ENCODE assay signal across 22 cellular contexts in genomic region chr3:122586918-122587317, GRCh38. TPM values are rescaled to one million over a fixed set of nuclear protein-coding genes. Genes with fewer than 3 reads are reported as not detected.
DNase-seq lines count a peak whose midpoint lies in the region; ATAC-seq and TF ChIP-seq lines count a peak whose summit lies in the region.
"Had no signal": no experiment of that assay in that cellular context is flagged by ENCODE, and none has a peak within 500 bp of the region (broad histone marks: within the 10 kb centered on the region; RNA-seq: fewer than 3 reads in every experiment).

No MANE protein-coding gene starts in this region.

- peak overlapping the region in 1 of 2 donors; percentile 62 for H3K27ac Mint-ChIP-seq in stimulated activated naive CD8-positive, alpha-beta T cell treated with anti-CD3 and anti-CD28 coated beads, Interleukin-15, amount 100 ng/mL, for 72 hours
- peak overlapping the region; percentile 26; the same call in 1 of the 2 replicates for H3K27ac Mint-ChIP-seq in WTC11
- H3K27ac Mint-ChIP-seq in stimulated activated naive CD8-positive, alpha-beta T cell treated with anti-CD3 and anti-CD28 coated beads, Interleukin-15, Interleukin-2, amounts not matched to agents 100 ng/mL and 50 ng/mL, for 24 hours: peak overlapping the region; percentile 86
- H3K27ac Mint-ChIP-seq: CD14-positive monocyte had no signal

- CTCF ChIA-PET in WTC11 (lab: Charles Lee): no interaction called here

- POLR2A ChIA-PET in WTC11 (lab: Charles Lee): no interaction called here

- H3K36me3 Mint-ChIP-seq in WTC11: peaks cover 20% of the 10 kb centered on the region
- H3K36me3 Mint-ChIP-seq in stimulated activated naive CD8-positive, alpha-beta T cell treated with anti-CD3 and anti-CD28 coated beads, Interleukin-15, Interleukin-2, amounts not matched to agents 100 ng/mL and 50 ng/mL, for 24 hours (ENCODE audit: low read depth): peaks cover 54% of the 10 kb centered on the region

- peak; percentile 52 for ATAC-seq in stimulated activated naive CD8-positive, alpha-beta T cell treated with anti-CD3 and anti-CD28 coated beads, Interleukin-15, Interleukin-2, amounts not matched to agents 100 U/mL and 50 U/mL, for 24 hours
- ATAC-seq in stimulated activated naive CD8-positive, alpha-beta T cell treated with anti-CD3 and anti-CD28 coated beads, Interleukin-15, amount 100 ng/mL, for 72 hours: no peak
- no peak for ATAC-seq in WTC11

- H3K27me3 Mint-ChIP-seq in stimulated activated naive CD8-positive, alpha-beta T cell treated with anti-CD3 and anti-CD28 coated beads, Interleukin-15, amount 100 ng/mL, for 72 hours: no peaks in the 10 kb centered on the region
- no peaks in the 10 kb centered on the region for H3K27me3 Mint-ChIP-seq in WTC11 (ENCODE audit: low read depth)
- H3K27me3 Mint-ChIP-seq in stimulated activated naive CD8-positive, alpha-beta T cell treated with anti-CD3 and anti-CD28 coated beads, Interleukin-15, Interleukin-2, amounts not matched to agents 100 ng/mL and 50 ng/mL, for 24 hours: no peaks in the 10 kb centered on the region

- H3K9me3 Mint-ChIP-seq in stimulated activated naive CD8-positive, alpha-beta T cell treated with anti-CD3 and anti-CD28 coated beads, Interleukin-15, amount 100 ng/mL, for 72 hours: peaks cover 8 to 20% of the 10 kb centered on the region in 2 donors
- peaks cover 34% of the 10 kb centered on the region for H3K9me3 Mint-ChIP-seq in WTC11
- peaks cover 9% of the 10 kb centered on the region for H3K9me3 Mint-ChIP-seq in stimulated activated naive CD8-positive, alpha-beta T cell treated with anti-CD3 and anti-CD28 coated beads, Interleukin-15, Interleukin-2, amounts not matched to agents 100 ng/mL and 50 ng/mL, for 24 hours

- intact Hi-C loops in head of caudate nucleus (cut with DNase I): no loop called here

- DNase-seq in stimulated activated naive CD8-positive, alpha-beta T cell treated with anti-CD3 and anti-CD28 coated beads, Interleukin-15, Interleukin-2, amounts not matched to agents 100 U/mL and 50 U/mL, for 24 hours: no peak
- DNase-seq in stimulated activated naive CD8-positive, alpha-beta T cell treated with anti-CD3 and anti-CD28 coated beads, Interleukin-15, amount 100 ng/mL, for 72 hours: no peak
- DNase-seq in WTC11 (ENCODE audit: low spot score) (no peak), dedifferentiated amniotic fluid mesenchymal stem cell (ENCODE audit: extremely low spot score) (peak; percentile 5), head of caudate nucleus (no peak), DMS153 (lab: John Stamatoyannopoulos, UW) (no peak)
- no peak for DNase-seq in stimulated activated CD4-positive, alpha-beta T cell treated with anti-CD3 and anti-CD28 coated beads, Interleukin-4, amount 100 ng/mL, for 24 hours
- DNase-seq: ACHN, DMS 273 treated with DMSO at 0.1 percent for 48 hours, HCEC 1CT, Kasumi-1, MG63, NCI-H1048, NCI-H1436, NCI-H2029, NCI-H2171, NCI-H526, PC-9, SJCRH30 had no signal

- TF ChIP-seq CTCF in WTC11 (IDR thresholded peaks at IDR 0.05): no peak

- H3K4me3 Mint-ChIP-seq in stimulated activated naive CD8-positive, alpha-beta T cell treated with anti-CD3 and anti-CD28 coated beads, Interleukin-15, amount 100 ng/mL, for 72 hours: no peak overlapping the region
- no peak overlapping the region for H3K4me3 Mint-ChIP-seq in WTC11
- H3K4me3 Mint-ChIP-seq in stimulated activated naive CD8-positive, alpha-beta T cell treated with anti-CD3 and anti-CD28 coated beads, Interleukin-15, Interleukin-2, amounts not matched to agents 100 ng/mL and 50 ng/mL, for 24 hours: peak overlapping the region; percentile 20
- H3K4me3 Mint-ChIP-seq: CD14-positive monocyte had no signal

- H3K4me1 Mint-ChIP-seq in stimulated activated naive CD8-positive, alpha-beta T cell treated with anti-CD3 and anti-CD28 coated beads, Interleukin-15, amount 100 ng/mL, for 72 hours: peaks cover 52% of the 10 kb centered on the region
- H3K4me1 Mint-ChIP-seq in WTC11: peaks cover 22% of the 10 kb centered on the region
- peaks cover 67% of the 10 kb centered on the region for H3K4me1 Mint-ChIP-seq in stimulated activated naive CD8-positive, alpha-beta T cell treated with anti-CD3 and anti-CD28 coated beads, Interleukin-15, Interleukin-2, amounts not matched to agents 100 ng/mL and 50 ng/mL, for 24 hours (ENCODE audit: low read depth)

TF ChIP-seq in WTC11, 78 proteins besides CTCF, POLR2A, EP300 and RAD21 (continues in another document):
- TF ChIP-seq GABPB1 (CRISPR knock-in tag; IDR thresholded peaks at IDR 0.05) (no peak), USF2 (CRISPR knock-in tag; IDR thresholded peaks at IDR 0.05) (no peak), E2F5 (CRISPR knock-in tag; IDR thresholded peaks at IDR 0.05) (no peak), PRRX2 (CRISPR knock-in tag; IDR thresholded peaks at IDR 0.05) (no peak), ZNF671 (CRISPR knock-in tag; IDR thresholded peaks at IDR 0.05) (no peak), AFF4 (CRISPR knock-in tag; IDR thresholded peaks at IDR 0.05; ENCODE audit: borderline replicate concordance) (no peak), E2F4 (CRISPR knock-in tag; IDR thresholded peaks at IDR 0.05; ENCODE audit: borderline replicate concordance, low read depth) (no peak), AR (CRISPR knock-in tag; IDR thresholded peaks at IDR 0.05) (no peak), NFE2L1 (CRISPR knock-in tag; IDR thresholded peaks at IDR 0.05) (no peak)

RNA-seq across cellular contexts. Expression of gene PARP15, which starts 9.5 kb away (rescaled TPM):
- 0.15 to 0.39 TPM (median 0.37 TPM) in 3 replicates for total RNA-seq in WTC11 (2021)
- total RNA-seq: HT1080 had no signal

RNA-seq across cellular contexts. Expression of gene DTX3L, which starts 22.8 kb away (rescaled TPM):
- total RNA-seq in WTC11 (2021): 4.4 to 4.9 TPM (median 4.6 TPM) in 3 replicates

RNA-seq across cellular contexts. Expression of gene PARP9, which starts 22.8 kb away (rescaled TPM):
- 1.8 to 2.1 TPM (median 1.9 TPM) in 3 replicates for total RNA-seq in WTC11 (2021)
